In the genomic region with DNA sequence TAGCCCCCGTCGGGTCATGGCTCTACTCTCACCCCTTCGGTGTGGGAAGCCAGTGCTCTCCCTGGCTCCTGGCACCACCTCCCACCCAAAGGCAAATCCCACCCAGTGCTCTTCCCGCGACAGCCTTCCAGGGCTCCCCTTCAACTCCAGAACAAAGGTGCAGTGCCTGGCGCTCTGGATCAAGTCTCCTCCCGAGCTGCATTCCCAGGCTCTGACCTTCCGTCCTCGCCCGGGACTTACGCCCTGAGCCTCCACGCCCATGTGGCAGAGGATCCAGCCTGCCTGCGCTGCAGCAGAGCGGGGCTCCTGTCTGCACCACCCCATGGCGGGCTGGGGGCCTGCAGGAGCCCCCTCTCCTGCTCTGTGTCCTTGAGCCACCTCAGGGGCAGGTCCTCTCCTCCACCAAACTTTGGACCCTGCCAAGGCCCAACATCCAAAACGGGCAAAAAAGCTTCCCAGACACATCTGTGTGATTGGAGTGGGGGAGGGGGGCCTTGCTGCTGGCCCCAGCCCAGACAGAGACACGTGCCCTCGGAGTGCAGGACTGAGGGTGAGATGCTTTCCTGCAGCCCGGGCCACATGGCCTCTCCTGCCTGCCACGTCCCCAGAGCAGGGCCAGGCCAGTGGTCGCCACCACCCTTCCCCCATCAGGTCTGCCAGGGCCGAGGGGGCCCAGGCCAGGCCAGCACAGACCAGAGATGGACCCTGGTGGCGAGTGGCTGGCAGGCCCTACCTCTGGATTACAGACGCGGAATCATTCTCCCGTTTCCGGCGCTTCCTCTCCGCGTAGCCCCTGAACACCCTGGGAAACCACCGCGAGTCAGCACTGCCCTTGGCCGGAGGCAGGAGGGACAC, we compare ENCODE assay signal across 8 cellular contexts. TPM values are rescaled to one million over a fixed set of nuclear protein-coding genes. Genes with fewer than 3 reads are reported as not detected.
DNase-seq lines count a peak whose midpoint lies in the region; FAIRE-seq and TF ChIP-seq lines count a peak whose summit lies in the region.

No MANE protein-coding gene starts in this region.

- no peaks in the 10 kb centered on the region for H3K9me3 ChIP-seq in HUES64 (ENCODE audit: insufficient read depth, low read depth, low read length)
- H3K9me3 ChIP-seq in adipocyte (ENCODE audit: control insufficient read depth, low read length) = no peaks in the 10 kb centered on the region
- H3K9me3 ChIP-seq in small intestine (ENCODE audit: control insufficient read depth, low read depth) = no peaks in the 10 kb centered on the region

- H3K27ac ChIP-seq in HUES64 (ENCODE audit: low read depth, low read length) = peak overlapping the region; percentile 70
- peak overlapping the region; percentile 89 to 91 for H3K27ac ChIP-seq in small intestine (ENCODE audit: low read depth in 1 of 2, low read length in 1 of 2)

- H3K4me1 ChIP-seq in HUES64 (ENCODE audit: insufficient read depth, low read length) (peaks cover 14% of the 10 kb centered on the region; the same call in 1 of the 2 replicates), adipocyte (ENCODE audit: control insufficient read depth, insufficient read depth, low read length) (peaks cover 29% of the 10 kb centered on the region), small intestine (ENCODE audit: control insufficient read depth in 2 of 2, insufficient read depth in 1 of 2, low read depth in 1 of 2, low read length in 1 of 2) (peaks cover 8 to 9% of the 10 kb centered on the region in 2 donors)

- H3K27me3 ChIP-seq in HUES64 (ENCODE audit: insufficient read depth, low read length) = 0 out of 2 replicates have a peak, but pooled peaks cover under 1% of the 10 kb centered on the region
- no peaks in the 10 kb centered on the region for H3K27me3 ChIP-seq in adipocyte (replicated peaks; ENCODE audit: control insufficient read depth, insufficient read depth, low read length)
- H3K27me3 ChIP-seq in small intestine (ENCODE audit: control insufficient read depth in 2 of 2, insufficient read depth in 2 of 2, low read length in 2 of 2) = no peaks in the 10 kb centered on the region

- FAIRE-seq in small intestine (lab: Jason Lieb, UNC) = no peak
- FAIRE-seq in H54 (lab: Jason Lieb, UNC) = no peak
- no peak for FAIRE-seq in RCC 7860 (lab: Jason Lieb, UNC)

- H3K4me3 ChIP-seq in HUES64 (ENCODE audit: low read length) = peak overlapping the region; percentile 53
- peak overlapping the region; percentile 69 for H3K4me3 ChIP-seq in adipocyte (ENCODE audit: low read length)
- H3K4me3 ChIP-seq in small intestine (ENCODE audit: low read depth in 1 of 2, low read length in 2 of 2) = peak overlapping the region; percentile 42 to 48

- no peak for TF ChIP-seq POLR2A in H54 (IDR thresholded peaks at IDR 0.05; ENCODE audit: low read depth, low read length)

- WGBS in HUES64 = 66% methylated on average over 32 of the region's 33 CpGs
- WGBS in small intestine, 3 donors = 39 to 60% (median 42%) methylated on average over 32 to 33 of the region's 33 CpGs

- DNase-seq in adipocyte (ENCODE audit: low read depth) = no peak
- DNase-seq in iPS-NIHi7 (ENCODE audit: extremely low spot score) = peak; percentile 40
- DNase-seq in small intestine = peak; percentile 89
- DNase-seq in H54 (ENCODE audit: insufficient read length, low spot score) = no peak
- no peak for DNase-seq in GM03348 (ENCODE audit: low spot score)
- no peak for DNase-seq in anterior cingulate cortex (lab: John Stamatoyannopoulos, UW)
- no peak for DNase-seq in RCC 7860 (ENCODE audit: low spot score)

- peak overlapping the region; percentile 64 for H3K9ac ChIP-seq in HUES64 (ENCODE audit: low read depth, low read length)
- H3K9ac ChIP-seq in adipocyte (ENCODE audit: low read length) = peak overlapping the region; percentile 51

- peaks cover 30% of the 10 kb centered on the region for H3K36me3 ChIP-seq in HUES64 (ENCODE audit: insufficient read depth, low read length)
- H3K36me3 ChIP-seq in adipocyte (ENCODE audit: control insufficient read depth, insufficient read depth, low read length, severe bottlenecking) = peaks cover 19% of the 10 kb centered on the region
- H3K36me3 ChIP-seq in small intestine (ENCODE audit: control insufficient read depth in 2 of 2, insufficient read depth in 2 of 2, low read length in 2 of 2) = peaks cover 0 to 2% of the 10 kb centered on the region in 2 donors

RNA-seq across cellular contexts. Expression of a gene that starts 4.4 kb away (rescaled TPM):
- polyA plus RNA-seq in HUES64 (2013, experiment 1 of 2) = 41.1 TPM
- polyA plus RNA-seq in HUES64 (2013, experiment 2 of 2) = 46.5 TPM
- 10 to 100 TPM; 34.0 to 76.9 (median 57.3) TPM for polyA plus RNA-seq in small intestine

RNA-seq across cellular contexts. Expression of a gene that starts 13.6 kb away (rescaled TPM):
- polyA plus RNA-seq in HUES64 (2013, experiment 1 of 2) = 0.25 TPM
- 0.19 TPM for polyA plus RNA-seq in HUES64 (2013, experiment 2 of 2)
- polyA plus RNA-seq in small intestine = 10 to 100 TPM; 15.9 to 85.4 (median 62.8) TPM

RNA-seq across cellular contexts. Expression of a gene that starts 31.5 kb away (rescaled TPM):
- 0.25 TPM for polyA plus RNA-seq in HUES64 (2013, experiment 1 of 2)
- polyA plus RNA-seq in HUES64 (2013, experiment 2 of 2) = 0.32 TPM
- polyA plus RNA-seq in small intestine = 10 to 100 TPM in 2 of 3 donors, 1 to 10 TPM in 1; 8.0 to 38.0 (median 24.9) TPM

RNA-seq across cellular contexts. Expression of a gene that starts 31.8 kb away (rescaled TPM):
- 4.1 TPM for polyA plus RNA-seq in HUES64 (2013, experiment 1 of 2)
- polyA plus RNA-seq in HUES64 (2013, experiment 2 of 2) = 6.3 TPM
- polyA plus RNA-seq in small intestine = 10 to 100 TPM; 15.0 to 36.2 (median 28.6) TPM

Comparison
In these comparisons a context has a peak if more than half of its experiments do, and no peak if none do; other contexts are left out.
1. DNase-seq: peak in iPS-NIHi7 (single experiment) and small intestine (single experiment); none in adipocyte (single experiment), H54 (single experiment), GM03348 (single experiment), anterior cingulate cortex (0 of 58) and RCC 7860 (single experiment).
2. Peak in every context shown above with its lines, with median percentiles within 50 percentile points of each other: H3K4me3 ChIP-seq.